8 cellular contexts compared by ENCODE assay signal in the genomic region with DNA sequence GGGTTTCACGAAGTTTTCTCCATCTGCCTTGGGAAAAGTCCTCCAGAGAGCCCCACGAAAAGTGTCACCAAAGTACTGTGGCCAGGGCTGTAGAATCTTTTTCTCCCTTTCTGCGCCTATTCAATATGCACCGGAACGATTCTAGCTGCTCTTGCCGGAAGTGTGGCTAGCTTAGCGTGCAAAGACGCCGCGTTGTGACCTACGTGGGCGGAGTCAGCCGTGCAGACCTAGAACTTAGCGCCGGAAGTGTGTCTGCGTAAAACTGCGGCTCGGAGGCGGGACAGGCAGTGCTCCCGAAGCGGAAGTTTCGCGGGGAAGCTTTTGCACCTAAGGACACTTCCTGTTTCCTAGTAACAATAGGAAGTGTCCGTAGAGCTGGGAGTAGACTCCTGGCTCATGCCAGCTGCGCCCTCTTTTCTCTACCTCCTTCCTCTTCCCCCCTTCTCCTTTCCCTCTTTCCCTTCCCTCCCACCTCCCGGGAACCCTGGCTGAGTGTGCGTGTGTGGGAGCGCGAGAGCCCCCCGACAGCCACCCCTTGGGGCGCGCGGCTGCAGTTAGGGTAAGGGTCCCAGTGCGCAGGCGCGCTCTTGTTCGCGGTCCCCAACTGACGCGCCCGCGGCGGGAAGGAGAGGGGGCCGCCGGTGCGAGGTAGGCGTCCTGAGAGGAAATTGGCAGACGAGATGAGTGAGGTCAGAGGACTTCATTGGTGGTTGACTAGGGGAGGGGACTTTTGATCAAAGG. TPM values are rescaled to one million over a fixed set of nuclear protein-coding genes. Genes with fewer than 3 reads are reported as not detected.
DNase-seq lines count a peak whose midpoint lies in the region; ATAC-seq and TF ChIP-seq lines count a peak whose summit lies in the region.

Gene ZNF646, plus strand, starts transcription at position 350 of the 741 bp plus-strand sequence. CDS start 1,903 bp downstream, outside the sequence.
Gene ZNF668, minus strand, starts transcription at position 168 of the 741 bp plus-strand sequence. CDS start 9,781 bp downstream, outside the sequence.

- intact Hi-C loops in T-helper 2 cell treated with Interferon-gamma antibody and Interleukin-4, amounts not matched to agents 100 ng/mL and 5 ng/mL, for 36 hours (cut with micrococcal nuclease): loop anchor here (1.0 to 5.0 kb wide), 11 partner anchors 20 to 1267 kb away; partner anchors contain the start of genes ARMC5, FBXL19, KAT8 and MAZ
- intact Hi-C loops in right cardiac atrium (cut with DNase I) (loop anchor here in 1 of 4 donors (5.0 to 10.0 kb wide), 2 partner anchors 42 to 89 kb away; partner anchors contain the start of genes HSD3B7 and STX4), vagina (cut with DNase I) (loop anchor here (10.0 kb wide), 1 partner anchor 89 kb away; the partner anchor contains the start of gene HSD3B7)

- H3K27ac ChIP-seq in right cardiac atrium (ENCODE audit: low read length) (peak within 1 kb of the TSS; percentile 95), vagina (peak within 1 kb of the TSS; percentile 94)

- ATAC-seq in GM18499 (IDR thresholded peaks at IDR 0.05; ENCODE audit: insufficient read depth, unreplicated experiment) (peak; percentile 51), HG02943 (IDR thresholded peaks at IDR 0.05; ENCODE audit: low read depth, unreplicated experiment) (peak; percentile 73), right cardiac atrium (peak; percentile 96)

- peaks cover 0 to 30% of the 10 kb centered on the region in 2 donors for H3K36me3 ChIP-seq in vagina

- DNase-seq in NCI-H187 treated with DMSO at 0.1 percent for 48 hours (lab: John Stamatoyannopoulos, UW) (peak; percentile 90), anterior cingulate cortex (lab: John Stamatoyannopoulos, UW) (peak; percentile 80 to 99 (median 98)), right cardiac atrium (peak; percentile 99), pulmonary artery endothelial cell (ENCODE audit: low read depth, low spot score) (peak; percentile 98), vagina (ENCODE audit: extremely low spot score in 2 of 2) (peak in 1 of 2 donors; percentile 97)

- no peaks in the 10 kb centered on the region for H3K27me3 ChIP-seq in right cardiac atrium (ENCODE audit: control insufficient read depth, insufficient read depth)
- no peaks in the 10 kb centered on the region for H3K27me3 ChIP-seq in vagina

- peak in 1 of 2 donors; percentile 56 for TF ChIP-seq POLR2A in vagina (IDR thresholded peaks at IDR 0.05)

- no peak for TF ChIP-seq CTCF in vagina (IDR thresholded peaks at IDR 0.05)

- under 1% methylated on average over 48 of the region's 48 CpGs for WGBS in right cardiac atrium

- no peaks in the 10 kb centered on the region for H3K9me3 ChIP-seq in right cardiac atrium (ENCODE audit: control insufficient read depth, low read length)
- no peaks in the 10 kb centered on the region for H3K9me3 ChIP-seq in vagina

- peak within 1 kb of the TSS; percentile 94 for H3K4me3 ChIP-seq in right cardiac atrium (ENCODE audit: low read length)
- peak within 1 kb of the TSS; percentile 65 to 97 for H3K4me3 ChIP-seq in vagina

- peaks cover 7% of the 10 kb centered on the region for H3K4me1 ChIP-seq in right cardiac atrium (ENCODE audit: control insufficient read depth, insufficient read depth, low read length)
- H3K4me1 ChIP-seq in vagina: peaks cover 31% of the 10 kb centered on the region

RNA-seq across cellular contexts. Expression of gene ZNF646, which starts in this region (rescaled TPM):
- 25.0 and 25.3 TPM in 2 replicates for total RNA-seq in T-helper 2 cell treated with Interferon-gamma antibody and Interleukin-4, amounts not matched to agents 100 ng/mL and 5 ng/mL, for 36 hours
- total RNA-seq in right cardiac atrium (10 to 100 TPM in 1 of 4 donors, 1 to 10 TPM in 3; 7.8 to 10.3 (median 9.3) TPM), pulmonary artery endothelial cell (13.8 and 14.1 TPM in 2 replicates), vagina (10.6 TPM)
- 6.4 TPM for polyA plus RNA-seq in right cardiac atrium

RNA-seq across cellular contexts. Expression of gene ZNF668, which starts in this region (rescaled TPM):
- 11.5 and 13.6 TPM in 2 replicates for total RNA-seq in T-helper 2 cell treated with Interferon-gamma antibody and Interleukin-4, amounts not matched to agents 100 ng/mL and 5 ng/mL, for 36 hours
- total RNA-seq in right cardiac atrium (1 to 10 TPM; 4.6 to 6.6 (median 4.9) TPM), pulmonary artery endothelial cell (6.8 and 9.2 TPM in 2 replicates), vagina (5.4 TPM)
- 5.7 TPM for polyA plus RNA-seq in right cardiac atrium
